In the genomic region with DNA sequence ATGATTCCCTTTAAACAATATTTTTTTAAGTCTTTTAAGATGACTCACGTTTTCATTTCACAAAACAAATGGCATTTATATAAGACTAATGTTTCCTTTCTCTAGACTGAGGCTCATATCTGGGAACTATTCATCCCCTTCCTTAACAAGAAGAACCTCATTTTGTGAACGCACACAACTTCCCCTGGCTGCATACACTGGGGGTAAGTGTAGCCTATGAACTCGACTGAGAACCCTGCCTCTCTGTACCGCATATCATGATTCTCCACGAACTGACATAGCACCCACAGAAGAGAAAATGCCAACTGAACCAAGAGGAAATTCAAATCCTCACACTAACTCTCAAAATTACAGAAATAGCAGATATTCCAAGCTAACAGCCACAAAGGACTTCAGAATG, we compare ENCODE assay signal across 1 cellular context.
TF ChIP-seq lines count a peak whose summit lies in the region.

No MANE protein-coding gene starts in this region.

TF ChIP-seq in GM23338, 12 proteins besides CTCF, POLR2A, EP300 and RAD21 (continued from another document):
- TF ChIP-seq, protein P1, sequence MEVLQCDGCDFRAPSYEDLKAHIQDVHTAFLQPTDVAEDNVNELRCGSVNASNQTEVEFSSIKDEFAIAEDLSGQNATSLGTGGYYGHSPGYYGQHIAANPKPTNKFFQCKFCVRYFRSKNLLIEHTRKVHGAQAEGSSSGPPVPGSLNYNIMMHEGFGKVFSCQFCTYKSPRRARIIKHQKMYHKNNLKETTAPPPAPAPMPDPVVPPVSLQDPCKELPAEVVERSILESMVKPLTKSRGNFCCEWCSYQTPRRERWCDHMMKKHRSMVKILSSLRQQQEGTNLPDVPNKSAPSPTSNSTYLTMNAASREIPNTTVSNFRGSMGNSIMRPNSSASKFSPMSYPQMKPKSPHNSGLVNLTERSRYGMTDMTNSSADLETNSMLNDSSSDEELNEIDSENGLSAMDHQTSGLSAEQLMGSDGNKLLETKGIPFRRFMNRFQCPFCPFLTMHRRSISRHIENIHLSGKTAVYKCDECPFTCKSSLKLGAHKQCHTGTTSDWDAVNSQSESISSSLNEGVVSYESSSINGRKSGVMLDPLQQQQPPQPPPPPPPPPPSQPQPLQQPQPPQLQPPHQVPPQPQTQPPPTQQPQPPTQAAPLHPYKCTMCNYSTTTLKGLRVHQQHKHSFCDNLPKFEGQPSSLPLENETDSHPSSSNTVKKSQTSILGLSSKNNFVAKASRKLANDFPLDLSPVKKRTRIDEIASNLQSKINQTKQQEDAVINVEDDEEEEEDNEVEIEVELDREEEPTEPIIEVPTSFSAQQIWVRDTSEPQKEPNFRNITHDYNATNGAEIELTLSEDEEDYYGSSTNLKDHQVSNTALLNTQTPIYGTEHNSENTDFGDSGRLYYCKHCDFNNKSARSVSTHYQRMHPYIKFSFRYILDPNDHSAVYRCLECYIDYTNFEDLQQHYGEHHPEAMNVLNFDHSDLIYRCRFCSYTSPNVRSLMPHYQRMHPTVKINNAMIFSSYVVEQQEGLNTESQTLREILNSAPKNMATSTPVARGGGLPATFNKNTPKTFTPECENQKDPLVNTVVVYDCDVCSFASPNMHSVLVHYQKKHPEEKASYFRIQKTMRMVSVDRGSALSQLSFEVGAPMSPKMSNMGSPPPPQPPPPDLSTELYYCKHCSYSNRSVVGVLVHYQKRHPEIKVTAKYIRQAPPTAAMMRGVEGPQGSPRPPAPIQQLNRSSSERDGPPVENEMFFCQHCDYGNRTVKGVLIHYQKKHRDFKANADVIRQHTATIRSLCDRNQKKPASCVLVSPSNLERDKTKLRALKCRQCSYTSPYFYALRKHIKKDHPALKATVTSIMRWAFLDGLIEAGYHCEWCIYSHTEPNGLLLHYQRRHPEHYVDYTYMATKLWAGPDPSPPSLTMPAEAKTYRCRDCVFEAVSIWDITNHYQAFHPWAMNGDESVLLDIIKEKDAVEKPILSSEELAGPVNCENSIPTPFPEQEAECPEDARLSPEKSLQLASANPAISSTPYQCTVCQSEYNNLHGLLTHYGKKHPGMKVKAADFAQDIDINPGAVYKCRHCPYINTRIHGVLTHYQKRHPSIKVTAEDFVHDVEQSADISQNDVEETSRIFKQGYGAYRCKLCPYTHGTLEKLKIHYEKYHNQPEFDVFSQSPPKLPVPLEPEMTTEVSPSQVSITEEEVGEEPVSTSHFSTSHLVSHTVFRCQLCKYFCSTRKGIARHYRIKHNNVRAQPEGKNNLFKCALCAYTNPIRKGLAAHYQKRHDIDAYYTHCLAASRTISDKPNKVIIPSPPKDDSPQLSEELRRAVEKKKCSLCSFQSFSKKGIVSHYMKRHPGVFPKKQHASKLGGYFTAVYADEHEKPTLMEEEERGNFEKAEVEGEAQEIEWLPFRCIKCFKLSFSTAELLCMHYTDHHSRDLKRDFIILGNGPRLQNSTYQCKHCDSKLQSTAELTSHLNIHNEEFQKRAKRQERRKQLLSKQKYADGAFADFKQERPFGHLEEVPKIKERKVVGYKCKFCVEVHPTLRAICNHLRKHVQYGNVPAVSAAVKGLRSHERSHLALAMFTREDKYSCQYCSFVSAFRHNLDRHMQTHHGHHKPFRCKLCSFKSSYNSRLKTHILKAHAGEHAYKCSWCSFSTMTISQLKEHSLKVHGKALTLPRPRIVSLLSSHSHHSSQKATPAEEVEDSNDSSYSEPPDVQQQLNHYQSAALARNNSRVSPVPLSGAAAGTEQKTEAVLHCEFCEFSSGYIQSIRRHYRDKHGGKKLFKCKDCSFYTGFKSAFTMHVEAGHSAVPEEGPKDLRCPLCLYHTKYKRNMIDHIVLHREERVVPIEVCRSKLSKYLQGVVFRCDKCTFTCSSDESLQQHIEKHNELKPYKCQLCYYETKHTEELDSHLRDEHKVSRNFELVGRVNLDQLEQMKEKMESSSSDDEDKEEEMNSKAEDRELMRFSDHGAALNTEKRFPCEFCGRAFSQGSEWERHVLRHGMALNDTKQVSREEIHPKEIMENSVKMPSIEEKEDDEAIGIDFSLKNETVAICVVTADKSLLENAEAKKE (CRISPR knock-in tag; IDR thresholded peaks at IDR 0.05): no peak
- TF ChIP-seq STAT1 (IDR thresholded peaks at IDR 0.05; ENCODE audit: unreplicated experiment): no peak
- TF ChIP-seq, protein P2, sequence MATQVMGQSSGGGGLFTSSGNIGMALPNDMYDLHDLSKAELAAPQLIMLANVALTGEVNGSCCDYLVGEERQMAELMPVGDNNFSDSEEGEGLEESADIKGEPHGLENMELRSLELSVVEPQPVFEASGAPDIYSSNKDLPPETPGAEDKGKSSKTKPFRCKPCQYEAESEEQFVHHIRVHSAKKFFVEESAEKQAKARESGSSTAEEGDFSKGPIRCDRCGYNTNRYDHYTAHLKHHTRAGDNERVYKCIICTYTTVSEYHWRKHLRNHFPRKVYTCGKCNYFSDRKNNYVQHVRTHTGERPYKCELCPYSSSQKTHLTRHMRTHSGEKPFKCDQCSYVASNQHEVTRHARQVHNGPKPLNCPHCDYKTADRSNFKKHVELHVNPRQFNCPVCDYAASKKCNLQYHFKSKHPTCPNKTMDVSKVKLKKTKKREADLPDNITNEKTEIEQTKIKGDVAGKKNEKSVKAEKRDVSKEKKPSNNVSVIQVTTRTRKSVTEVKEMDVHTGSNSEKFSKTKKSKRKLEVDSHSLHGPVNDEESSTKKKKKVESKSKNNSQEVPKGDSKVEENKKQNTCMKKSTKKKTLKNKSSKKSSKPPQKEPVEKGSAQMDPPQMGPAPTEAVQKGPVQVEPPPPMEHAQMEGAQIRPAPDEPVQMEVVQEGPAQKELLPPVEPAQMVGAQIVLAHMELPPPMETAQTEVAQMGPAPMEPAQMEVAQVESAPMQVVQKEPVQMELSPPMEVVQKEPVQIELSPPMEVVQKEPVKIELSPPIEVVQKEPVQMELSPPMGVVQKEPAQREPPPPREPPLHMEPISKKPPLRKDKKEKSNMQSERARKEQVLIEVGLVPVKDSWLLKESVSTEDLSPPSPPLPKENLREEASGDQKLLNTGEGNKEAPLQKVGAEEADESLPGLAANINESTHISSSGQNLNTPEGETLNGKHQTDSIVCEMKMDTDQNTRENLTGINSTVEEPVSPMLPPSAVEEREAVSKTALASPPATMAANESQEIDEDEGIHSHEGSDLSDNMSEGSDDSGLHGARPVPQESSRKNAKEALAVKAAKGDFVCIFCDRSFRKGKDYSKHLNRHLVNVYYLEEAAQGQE (IDR thresholded peaks at IDR 0.05; ENCODE audit: unreplicated experiment): no peak
- no peak for TF ChIP-seq ZNF331 (CRISPR knock-in tag; IDR thresholded peaks at IDR 0.05; ENCODE audit: low read depth)
- no peak for TF ChIP-seq EZH2 (IDR thresholded peaks at IDR 0.05; ENCODE audit: low read depth, unreplicated experiment)
- TF ChIP-seq POLR2AphosphoS5 (IDR thresholded peaks at IDR 0.05; ENCODE audit: low read depth): no peak
TF ChIP-seq in GM23338: peak in this region for 0.
